8 cellular contexts compared by ENCODE assay signal in the genomic region with DNA sequence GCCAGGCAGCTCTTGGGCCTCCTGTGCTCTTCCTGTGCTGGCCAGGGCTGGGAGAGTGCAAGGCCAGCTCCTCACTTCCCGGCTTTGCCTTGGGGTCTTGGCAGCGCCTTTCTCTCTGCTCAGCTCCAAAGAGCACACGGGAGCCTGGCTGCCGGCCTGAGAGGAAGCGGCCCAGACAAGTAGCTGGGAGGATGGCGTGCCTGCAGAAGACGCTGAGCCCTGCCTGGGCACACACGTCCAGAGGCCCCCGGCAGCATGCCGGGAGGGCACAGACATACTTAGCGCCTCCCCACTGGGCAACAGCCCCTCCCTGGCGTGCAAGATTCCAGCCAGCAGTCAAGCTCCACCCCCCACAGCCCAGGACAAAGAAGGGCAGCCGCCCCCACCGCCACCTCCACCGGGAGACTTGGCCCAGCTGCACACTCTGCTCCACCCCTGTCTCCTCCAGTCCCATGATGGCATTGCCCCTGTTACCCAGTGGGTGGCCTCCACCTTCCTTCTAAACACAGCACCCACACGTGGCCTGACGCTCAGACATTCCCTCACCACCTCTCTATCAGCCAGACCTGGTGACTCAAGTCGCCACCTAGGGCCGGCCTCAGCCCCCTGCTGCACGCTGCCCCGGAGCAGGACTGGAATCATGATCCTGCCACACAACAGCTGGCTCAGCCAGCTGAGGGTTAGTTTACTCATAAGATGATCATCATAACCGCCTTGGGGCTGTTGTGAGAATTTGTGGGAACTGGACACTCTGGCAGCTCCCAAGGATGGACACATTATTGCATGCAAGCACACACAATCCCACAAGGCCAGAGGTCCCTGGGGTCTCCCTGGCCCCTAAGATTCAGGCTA. TPM values are rescaled to one million over a fixed set of nuclear protein-coding genes. Genes with fewer than 3 reads are reported as not detected.
DNase-seq lines count a peak whose midpoint lies in the region; FAIRE-seq and TF ChIP-seq lines count a peak whose summit lies in the region.

No MANE protein-coding gene starts in this region.

- peak overlapping the region; percentile 100 for H3K27ac ChIP-seq in astrocyte (ENCODE audit: low read depth, low read length)
- peak overlapping the region; percentile 84 to 88 for H3K27ac ChIP-seq in right atrium auricular region

- H3K4me3 ChIP-seq in astrocyte (ENCODE audit: insufficient read depth, low read depth, low read length) (no peak overlapping the region), right atrium auricular region (peak overlapping the region in 1 of 2 donors; percentile 17)

- H3K79me2 ChIP-seq in astrocyte (ENCODE audit: insufficient read depth, low read length), result peaks cover 4% of the 10 kb centered on the region

- H3K36me3 ChIP-seq in astrocyte (ENCODE audit: insufficient read depth, low read length) (peaks cover 6% of the 10 kb centered on the region), right atrium auricular region (no peaks in the 10 kb centered on the region)

- peaks cover 37% of the 10 kb centered on the region for H3K4me1 ChIP-seq in astrocyte (ENCODE audit: insufficient read depth, low read length)
- H3K4me1 ChIP-seq in right atrium auricular region, result peaks cover 0 to 45% of the 10 kb centered on the region in 2 donors

- no peaks in the 10 kb centered on the region for H3K9me3 ChIP-seq in astrocyte (ENCODE audit: insufficient read depth, low read depth, low read length)
- H3K9me3 ChIP-seq in right atrium auricular region, result no peaks in the 10 kb centered on the region

- FAIRE-seq in astrocyte (lab: Jason Lieb, UNC), result peak; percentile 95

- DNase-seq in NCI-H748 (lab: John Stamatoyannopoulos, UW; ENCODE audit: unreplicated experiment) (peak; percentile 32), NCI-H748 treated with DMSO at 0.1 percent for 48 hours (lab: John Stamatoyannopoulos, UW) (no peak), HuH-7 (ENCODE audit: low spot score) (peak; percentile 93), SK-N-DZ (ENCODE audit: low spot score) (peak; percentile 88), astrocyte (ENCODE audit: low read depth) (peak; percentile 97), right atrium auricular region (ENCODE audit: low spot score) (peak; percentile 91), retina (peak; percentile 88), OCI-M2 (lab: John Stamatoyannopoulos, UW; ENCODE audit: unreplicated experiment) (no peak)

- peak overlapping the region; percentile 85 for H3K9ac ChIP-seq in astrocyte (ENCODE audit: low read length)

- H3K4me3 Mint-ChIP-seq in astrocyte (ENCODE audit: unreplicated experiment), result peak overlapping the region; percentile 56

- peaks cover 68% of the 10 kb centered on the region for H3K4me1 Mint-ChIP-seq in astrocyte (ENCODE audit: low read depth, unreplicated experiment)

- H2AFZ ChIP-seq in astrocyte (ENCODE audit: low read depth, low read length), result no peak overlapping the region

- peak overlapping the region; percentile 51 for H3K4me2 ChIP-seq in astrocyte (ENCODE audit: low read length)

- H3K9me3 Mint-ChIP-seq in astrocyte (ENCODE audit: unreplicated experiment), result peaks cover 3% of the 10 kb centered on the region

- H3K27me3 ChIP-seq in astrocyte (ENCODE audit: insufficient read depth, low read length) (no peaks in the 10 kb centered on the region), right atrium auricular region (no peaks in the 10 kb centered on the region)

- peaks cover 16% of the 10 kb centered on the region for H3K36me3 Mint-ChIP-seq in astrocyte (ENCODE audit: low read depth, unreplicated experiment)

- H3K27ac Mint-ChIP-seq in astrocyte (ENCODE audit: unreplicated experiment), result peak overlapping the region; percentile 98

- peaks cover 20% of the 10 kb centered on the region for H4K20me1 ChIP-seq in astrocyte (ENCODE audit: insufficient read depth, low read length)

- no peaks in the 10 kb centered on the region for H3K27me3 Mint-ChIP-seq in astrocyte (ENCODE audit: low read depth, unreplicated experiment)

- TF ChIP-seq CTCF in astrocyte (IDR thresholded peaks at IDR 0.05; ENCODE audit: insufficient read depth, low read depth, low read length) (peak; percentile 30), right atrium auricular region (IDR thresholded peaks at IDR 0.05) (peak; percentile 32 to 66)

RNA-seq across cellular contexts. Expression of a gene that starts 12.4 kb away (rescaled TPM):
- polyA plus RNA-seq in SK-N-DZ (2014; cell fraction: cytosol; rRNA removed), result 5.8 and 7.2 TPM in 2 replicates
- 2.3 and 5.0 TPM in 2 replicates for polyA plus RNA-seq in SK-N-DZ (2014; cell fraction: nucleus; rRNA removed)
- total RNA-seq in astrocyte (0.32 TPM in 1 of 2 replicates, not detected in the other), right atrium auricular region (100 to 1,000 TPM; 120 to 207 TPM)

RNA-seq across cellular contexts. Expression of a gene that starts 23.2 kb away (rescaled TPM):
- polyA plus RNA-seq in SK-N-DZ (2014; cell fraction: cytosol; rRNA removed), result 1.2 and 1.4 TPM in 2 replicates
- polyA plus RNA-seq in SK-N-DZ (2014; cell fraction: nucleus; rRNA removed), result 0.64 and 7.9 TPM in 2 replicates
- total RNA-seq in astrocyte (12,796 and 18,656 TPM in 2 replicates), right atrium auricular region (100 to 1,000 TPM in 1 of 2 donors, 10 to 100 TPM in 1; 19.8 to 180 TPM)

RNA-seq across cellular contexts. Expression of a gene that starts 27.7 kb away (rescaled TPM):
- 13.1 and 25.6 TPM in 2 replicates for polyA plus RNA-seq in SK-N-DZ (2014; cell fraction: cytosol; rRNA removed)
- 37.4 and 48.4 TPM in 2 replicates for polyA plus RNA-seq in SK-N-DZ (2014; cell fraction: nucleus; rRNA removed)
- total RNA-seq in astrocyte (73.6 and 75.9 TPM in 2 replicates), right atrium auricular region (10 to 100 TPM; 16.9 to 24.2 TPM)

RNA-seq across cellular contexts. Expression of a gene that starts 48.2 kb away (rescaled TPM):
- polyA plus RNA-seq in SK-N-DZ (2014; cell fraction: cytosol; rRNA removed), result 24.3 and 33.6 TPM in 2 replicates
- 64.8 and 91.0 TPM in 2 replicates for polyA plus RNA-seq in SK-N-DZ (2014; cell fraction: nucleus; rRNA removed)
- total RNA-seq in astrocyte, result 9.7 and 10.8 TPM in 2 replicates
- 1 to 10 TPM in 1 of 2 donors, under 1 TPM in 1; 0.78 to 1.1 TPM for total RNA-seq in right atrium auricular region

Comparison
In these comparisons a context has a peak if more than half of its experiments do, and no peak if none do; other contexts are left out.
1. DNase-seq: peak in NCI-H748 (single experiment), HuH-7 (single experiment), SK-N-DZ (single experiment), astrocyte (single experiment), right atrium auricular region (single experiment) and retina (single experiment); none in NCI-H748 treated with DMSO at 0.1 percent for 48 hours (single experiment) and OCI-M2 (single experiment).
2. RNA of a gene that starts 12.4 kb away (total RNA-seq): 120 to 207 TPM in right atrium auricular region; 0.32 TPM in astrocyte; every median in the first group is over 10 times any median in the second.
3. RNA of a gene that starts 23.2 kb away (total RNA-seq): 12,796 to 18,656 TPM in astrocyte; 19.8 to 180 TPM in right atrium auricular region; every median in the first group is over 10 times any median in the second.